1 cellular context compared by ENCODE assay signal in the genomic region with DNA sequence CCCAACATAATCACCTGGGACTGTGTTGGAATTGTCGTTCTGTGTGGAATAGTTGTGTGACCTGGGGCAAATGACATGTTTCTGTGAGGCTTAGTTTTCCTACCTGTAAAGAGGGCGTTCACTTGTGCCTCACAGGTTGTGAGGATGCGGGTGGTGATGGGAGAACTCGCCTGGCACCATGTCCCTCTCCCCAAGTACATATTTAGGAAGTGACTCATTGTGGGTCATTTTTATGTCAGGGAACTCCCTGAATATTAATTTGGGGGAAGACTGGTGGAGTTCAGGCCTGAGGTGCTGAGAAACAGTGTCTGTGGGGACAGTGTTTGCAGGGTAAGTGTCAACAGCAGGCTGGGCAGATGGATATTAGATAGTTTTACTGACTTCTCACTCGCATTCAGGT.
TF ChIP-seq lines count a peak whose summit lies in the region.

No MANE protein-coding gene starts in this region.

TF ChIP-seq in WTC11, 78 proteins besides CTCF, POLR2A, EP300 and RAD21 (continued from another document):
- TF ChIP-seq, protein P1, sequence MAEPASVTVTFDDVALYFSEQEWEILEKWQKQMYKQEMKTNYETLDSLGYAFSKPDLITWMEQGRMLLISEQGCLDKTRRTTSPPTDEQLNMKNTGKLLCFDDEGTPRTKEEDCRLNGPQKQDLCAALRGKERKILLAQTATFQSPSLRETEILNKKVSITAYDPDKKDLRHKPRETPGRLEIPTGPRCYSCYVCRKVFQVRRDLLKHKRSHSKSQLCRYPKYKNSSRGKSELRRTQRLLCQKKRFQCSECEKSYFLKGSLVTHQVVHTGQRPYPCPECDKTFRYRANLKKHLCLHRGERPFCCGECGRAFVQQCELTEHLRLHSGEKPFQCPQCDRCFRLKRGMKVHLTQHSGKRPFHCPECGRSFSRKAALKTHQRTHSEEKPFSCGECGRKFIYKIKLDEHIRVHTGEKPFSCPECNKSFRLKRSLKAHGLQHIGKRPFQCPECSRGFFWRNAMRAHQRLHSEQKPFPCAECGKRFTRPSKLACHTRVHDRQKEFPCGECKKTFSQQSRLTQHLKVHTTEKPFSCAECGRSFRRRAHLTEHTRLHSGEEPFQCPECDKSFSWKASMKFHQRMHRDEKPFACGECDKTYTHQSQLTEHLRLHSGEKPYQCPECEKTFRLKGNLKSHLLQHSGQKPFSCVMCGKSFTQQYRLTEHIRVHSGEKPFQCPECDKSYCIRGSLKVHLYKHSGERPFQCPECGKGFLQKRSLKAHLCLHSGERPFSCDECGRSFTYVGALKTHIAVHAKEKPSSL (CRISPR knock-in tag; conservative IDR thresholded peaks at IDR 0.05) = no peak
- TF ChIP-seq, protein P2, sequence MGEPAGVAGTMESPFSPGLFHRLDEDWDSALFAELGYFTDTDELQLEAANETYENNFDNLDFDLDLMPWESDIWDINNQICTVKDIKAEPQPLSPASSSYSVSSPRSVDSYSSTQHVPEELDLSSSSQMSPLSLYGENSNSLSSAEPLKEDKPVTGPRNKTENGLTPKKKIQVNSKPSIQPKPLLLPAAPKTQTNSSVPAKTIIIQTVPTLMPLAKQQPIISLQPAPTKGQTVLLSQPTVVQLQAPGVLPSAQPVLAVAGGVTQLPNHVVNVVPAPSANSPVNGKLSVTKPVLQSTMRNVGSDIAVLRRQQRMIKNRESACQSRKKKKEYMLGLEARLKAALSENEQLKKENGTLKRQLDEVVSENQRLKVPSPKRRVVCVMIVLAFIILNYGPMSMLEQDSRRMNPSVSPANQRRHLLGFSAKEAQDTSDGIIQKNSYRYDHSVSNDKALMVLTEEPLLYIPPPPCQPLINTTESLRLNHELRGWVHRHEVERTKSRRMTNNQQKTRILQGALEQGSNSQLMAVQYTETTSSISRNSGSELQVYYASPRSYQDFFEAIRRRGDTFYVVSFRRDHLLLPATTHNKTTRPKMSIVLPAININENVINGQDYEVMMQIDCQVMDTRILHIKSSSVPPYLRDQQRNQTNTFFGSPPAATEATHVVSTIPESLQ (CRISPR knock-in tag; IDR thresholded peaks at IDR 0.05) = no peak
- TF ChIP-seq ZNF138 (CRISPR knock-in tag; conservative IDR thresholded peaks at IDR 0.05) = no peak
- no peak for TF ChIP-seq KAT7 (CRISPR knock-in tag; IDR thresholded peaks at IDR 0.05; ENCODE audit: borderline replicate concordance)
- TF ChIP-seq ZNF317 (CRISPR knock-in tag; IDR thresholded peaks at IDR 0.05; ENCODE audit: borderline replicate concordance, low read depth) = no peak
- TF ChIP-seq SMAD4 (CRISPR knock-in tag; IDR thresholded peaks at IDR 0.05) = no peak
